In genomic region chr22:29212738-29213137, GRCh38 we compare ENCODE assay signal across 18 cellular contexts. TPM values are rescaled to one million over a fixed set of nuclear protein-coding genes. Genes with fewer than 3 reads are reported as not detected.
DNase-seq lines count a peak whose midpoint lies in the region; ATAC-seq and TF ChIP-seq lines count a peak whose summit lies in the region.
"Had no signal": no experiment of that assay in that cellular context is flagged by ENCODE, and none has a peak within 500 bp of the region (broad histone marks: within the 10 kb centered on the region; RNA-seq: fewer than 3 reads in every experiment).

No MANE protein-coding gene starts in this region.

- H3K36me3 Mint-ChIP-seq in nephron (ENCODE audit: low read depth): no peaks in the 10 kb centered on the region

- ATAC-seq in left ventricle myocardium superior (peak; percentile 53), Right ventricle myocardium inferior (no peak), body of pancreas (no peak), GM18511 (IDR thresholded peaks at IDR 0.05; ENCODE audit: unreplicated experiment) (no peak), HG03432 (IDR thresholded peaks at IDR 0.05; ENCODE audit: unreplicated experiment) (no peak)
- ATAC-seq: GM12878, HCT116 had no signal

- H3K4me1 ChIP-seq in body of pancreas: peaks cover 27% of the 10 kb centered on the region

- no peak overlapping the region for H3K4me3 Mint-ChIP-seq in nephron
- H3K4me3 Mint-ChIP-seq: B cell; CD4-positive, alpha-beta T cell had no signal

- intact Hi-C loops in left ventricle myocardium superior (cut with micrococcal nuclease): no loop called here
- intact Hi-C loops in Right ventricle myocardium inferior (cut with DNase I): no loop called here
- intact Hi-C loops in body of pancreas (cut with DNase I): no loop called here

- peaks cover 5% of the 10 kb centered on the region for H3K4me1 Mint-ChIP-seq in nephron

- H3K27ac Mint-ChIP-seq in nephron: peak overlapping the region in 2 of 3 experiments; percentile 10 to 53
- H3K27ac Mint-ChIP-seq: B cell; CD4-positive, alpha-beta T cell had no signal

- TF ChIP-seq POLR2A in body of pancreas (IDR thresholded peaks at IDR 0.05): no peak

- peaks cover 8% of the 10 kb centered on the region for H3K27me3 Mint-ChIP-seq in nephron (ENCODE audit: low read depth)
- H3K27me3 Mint-ChIP-seq: CD4-positive, alpha-beta T cell had no signal

- DNase-seq in left ventricle myocardium superior (no peak), Right ventricle myocardium inferior (ENCODE audit: missing footprints) (no peak), body of pancreas (peak; percentile 31 to 70 (median 60)), superior temporal gyrus (ENCODE audit: extremely low spot score) (peak; percentile 57)
- DNase-seq in stimulated activated CD8-positive, alpha-beta memory T cell treated with anti-CD3 and anti-CD28 coated beads, Interleukin-4, amount 100 ng/mL, for 48 hours: no peak
- DNase-seq: 8988T; C1 segment of cervical spinal cord; Calu3; CD4-positive, alpha-beta T cell; DMS 273 treated with DMSO at 0.1 percent for 48 hours; GM23248; IMR-90 had no signal

- H3K27ac ChIP-seq in body of pancreas: no peak overlapping the region
- H3K27ac ChIP-seq: GM23248 had no signal

- 48 to 68% methylated on average over 11 of the region's 11 CpGs for WGBS in body of pancreas, 2 donors

- no peak for TF ChIP-seq CTCF in body of pancreas (IDR thresholded peaks at IDR 0.05)
- no peak for TF ChIP-seq CTCF in nephron (IDR thresholded peaks at IDR 0.05; ENCODE audit: unreplicated experiment in 3 of 3)

- no peaks in the 10 kb centered on the region for H3K9me3 Mint-ChIP-seq in nephron
- H3K9me3 Mint-ChIP-seq: CD4-positive, alpha-beta T cell had no signal

- H3K27me3 ChIP-seq in body of pancreas: no peaks in the 10 kb centered on the region

- no peak overlapping the region for H3K4me3 ChIP-seq in body of pancreas
- H3K4me3 ChIP-seq: GM12878, GM23248 had no signal

- H3K9me3 ChIP-seq in body of pancreas: no peaks in the 10 kb centered on the region

- H3K36me3 ChIP-seq in body of pancreas (replicated peaks in 1 of 2; ENCODE audit: insufficient read depth in 1 of 2, low read depth in 2 of 2): no peaks in the 10 kb centered on the region

RNA-seq across cellular contexts. Expression of gene EMID1, which starts 7.0 kb away (rescaled TPM):
- total RNA-seq in left ventricle myocardium superior (0.40 TPM), Right ventricle myocardium inferior (0.43 TPM), body of pancreas (10 to 100 TPM in 1 of 2 donors, 1 to 10 TPM in 1; 5.9 to 25.9 TPM)
- total RNA-seq: B cell; CD4-positive, alpha-beta T cell; GM23248 had no signal

RNA-seq across cellular contexts. Expression of gene RHBDD3, which starts 55.0 kb away (rescaled TPM):
- total RNA-seq in left ventricle myocardium superior: 16.6 TPM
- total RNA-seq in Right ventricle myocardium inferior: 11.6 TPM
- 10 to 100 TPM; 32.4 to 42.2 TPM for total RNA-seq in body of pancreas

RNA-seq across cellular contexts. Expression of gene EWSR1, which starts 55.3 kb away (rescaled TPM):
- total RNA-seq in left ventricle myocardium superior (121 TPM), Right ventricle myocardium inferior (112 TPM), body of pancreas (100 to 1,000 TPM; 142 to 175 TPM)

Comparison
In these comparisons a context has a peak if more than half of its experiments do, and no peak if none do; other contexts are left out.
1. DNase-seq: peak in body of pancreas (4 of 4) and superior temporal gyrus (single experiment); none in left ventricle myocardium superior (single experiment), Right ventricle myocardium inferior (single experiment) and stimulated activated CD8-positive, alpha-beta memory T cell treated with anti-CD3 and anti-CD28 coated beads, Interleukin-4, amount 100 ng/mL, for 48 hours (single experiment).